10 cellular contexts compared by ENCODE assay signal in genomic region chr3:65888980-65889706, GRCh38.
A peak's percentile ranks its signal among the peaks of the same experiment; 100 is the strongest.
DNase-seq lines count a peak whose midpoint lies in the region; ATAC-seq and TF ChIP-seq lines count a peak whose summit lies in the region.
"Had no signal": no experiment of that assay in that cellular context is flagged by ENCODE, and none has a peak within 500 bp of the region (broad histone marks: within the 10 kb centered on the region; RNA-seq: fewer than 3 reads in every experiment).

No MANE protein-coding gene starts in this region.

- H3K27me3 Mint-ChIP-seq in progenitor cell of endocrine pancreas = no peaks in the 10 kb centered on the region

- DNase-seq in GM04504 (ENCODE audit: low read depth) (peak; percentile 92), SK-MEL-5 (ENCODE audit: low read depth, low spot score) (peak; percentile 44), fibroblast of mammary gland (ENCODE audit: low read depth) (peak; percentile 97), progenitor cell of endocrine pancreas (ENCODE audit: low spot score, unreplicated experiment) (no peak), NCI-H524 treated with DMSO at 0.1 percent for 48 hours (lab: John Stamatoyannopoulos, UW) (no peak), NCI-H526 (lab: John Stamatoyannopoulos, UW) (no peak)
- no peak for DNase-seq in activated CD4-positive, alpha-beta T cell treated with anti-CD3 and anti-CD28 coated beads, Interleukin-2, amount 50 U/mL, for 4 hours
- DNase-seq: activated CD4-positive, alpha-beta T cell treated with anti-CD3 and anti-CD28 coated beads for 48 hours; NCI-H446 treated with DMSO at 0.1 percent for 48 hours had no signal

- H3K27ac Mint-ChIP-seq in progenitor cell of endocrine pancreas = peak overlapping the region; percentile 64

- TF ChIP-seq CTCF in fibroblast of mammary gland (conservative IDR thresholded peaks at IDR 0.05; ENCODE audit: control insufficient read depth, insufficient read depth, low read depth, low read length) = no peak
- no peak for TF ChIP-seq CTCF in progenitor cell of endocrine pancreas (IDR thresholded peaks at IDR 0.05; ENCODE audit: unreplicated experiment)

- no peaks in the 10 kb centered on the region for H3K9me3 Mint-ChIP-seq in progenitor cell of endocrine pancreas (ENCODE audit: low read depth)

- H3K4me3 Mint-ChIP-seq in progenitor cell of endocrine pancreas (ENCODE audit: low read depth) = no peak overlapping the region

- no peak for ATAC-seq in GM18873 (IDR thresholded peaks at IDR 0.05; ENCODE audit: low FRiP score, unreplicated experiment)

- peaks cover 32% of the 10 kb centered on the region for H3K4me1 Mint-ChIP-seq in progenitor cell of endocrine pancreas (ENCODE audit: low read depth)

- peaks cover 1% of the 10 kb centered on the region for H3K36me3 Mint-ChIP-seq in progenitor cell of endocrine pancreas (ENCODE audit: insufficient read depth)

- in situ Hi-C loops in SK-MEL-5 (cut with HindIII; ENCODE audit: low pct_unique_long_range_greater_than_20kb, low sequenced_read_pairs) = no loop called here

- no peak overlapping the region for H3K4me3 ChIP-seq in fibroblast of mammary gland (ENCODE audit: control insufficient read depth, low read depth, low read length)

Comparison
In these comparisons a context has a peak if more than half of its experiments do, and no peak if none do; other contexts are left out.
1. DNase-seq: peak in GM04504 (single experiment), SK-MEL-5 (single experiment) and fibroblast of mammary gland (single experiment); none in progenitor cell of endocrine pancreas (single experiment), NCI-H524 treated with DMSO at 0.1 percent for 48 hours (single experiment), NCI-H526 (0 of 2) and activated CD4-positive, alpha-beta T cell treated with anti-CD3 and anti-CD28 coated beads, Interleukin-2, amount 50 U/mL, for 4 hours (0 of 2).